In genomic region chr16:75763250-75763649, GRCh38 we compare ENCODE assay signal across 24 cellular contexts. TPM values are rescaled to one million over a fixed set of nuclear protein-coding genes. Genes with fewer than 3 reads are reported as not detected.
"Had no signal": no experiment of that assay in that cellular context is flagged by ENCODE, and none has a peak within 500 bp of the region (broad histone marks: within the 10 kb centered on the region; RNA-seq: fewer than 3 reads in every experiment).

No MANE protein-coding gene starts in this region.

- H3K27me3 ChIP-seq: esophagus muscularis mucosa had no signal

- FAIRE-seq: colon had no signal

- H3K4me3 ChIP-seq: esophagus muscularis mucosa, left ventricle myocardium inferior, prostate gland, smooth muscle cell, transverse colon had no signal

- DNase-seq: activated B cell treated with CpG ODN at 0.5 μM for 24 hours; activated CD4-positive, alpha-beta T cell treated with anti-CD3 and anti-CD28 coated beads for 48 hours; activated CD8-positive, alpha-beta T cell treated with anti-CD3 and anti-CD28 coated beads for 36 hours; activated effector memory CD4-positive, alpha-beta T cell treated with Interleukin-2 at 50 U/mL for 16 hours; activated T-cell treated with anti-CD3 and anti-CD28 coated beads, Interleukin-2, amount 50 U/mL, for 4 hours; hippocampal formation; left ventricle myocardium inferior; right cardiac atrium; stimulated activated CD4-positive, alpha-beta T cell treated with anti-CD3 and anti-CD28 coated beads, Interleukin-4, amount 100 ng/mL, for 4 hours; stimulated activated CD8-positive, alpha-beta memory T cell treated with anti-CD3 and anti-CD28 coated beads, Interleukin-4, amount 100 ng/mL, for 48 hours; stimulated activated naive CD4-positive, alpha-beta T cell treated with Interleukin-2 at 50 U/mL for 16 hours; transverse colon had no signal

- H3K9me3 ChIP-seq: esophagus muscularis mucosa, left ventricle myocardium inferior, prostate gland, transverse colon had no signal

- ATAC-seq: activated CD8-positive, alpha-beta T cell treated with anti-CD3 and anti-CD28 coated beads for 36 hours; natural killer cell treated with Interleukin-12 subunit alpha and Interleukin-12 subunit beta and Interleukin-15 and Interleukin-18, amount 100 ng/mL, for 72 hours had no signal

- H3K4me2 ChIP-seq: smooth muscle cell had no signal

- H3K4me3 Mint-ChIP-seq: activated B cell treated with CpG ODN at 0.5 μM for 24 hours; activated CD8-positive, alpha-beta T cell treated with anti-CD3 and anti-CD28 coated beads for 36 hours; activated T-cell treated with anti-CD3 and anti-CD28 coated beads, Interleukin-2, amount 50 U/mL, for 4 hours; natural killer cell treated with Interleukin-12 subunit alpha and Interleukin-12 subunit beta and Interleukin-15 and Interleukin-18, amount 100 ng/mL, for 72 hours; T-helper 2 cell treated with Interferon-gamma antibody and Interleukin-4, amounts not matched to agents 5 μg/mL and 100 μg/mL, for 36 hours had no signal

- H3K27ac Mint-ChIP-seq: activated B cell treated with CpG ODN at 0.5 μM for 24 hours; activated CD8-positive, alpha-beta T cell treated with anti-CD3 and anti-CD28 coated beads for 36 hours; activated naive CD4-positive, alpha-beta T cell treated with anti-CD3 and anti-CD28 coated beads, Interleukin-2, amount 50 U/mL, for 72 hours; natural killer cell treated with Interleukin-12 subunit alpha and Interleukin-12 subunit beta and Interleukin-15 and Interleukin-18, amount 100 ng/mL, for 72 hours; T-helper 2 cell treated with Interferon-gamma antibody and Interleukin-4, amounts not matched to agents 5 μg/mL and 100 μg/mL, for 36 hours had no signal

- H3K9me3 Mint-ChIP-seq: activated B cell treated with CpG ODN at 0.5 μM for 24 hours; activated CD8-positive, alpha-beta T cell treated with anti-CD3 and anti-CD28 coated beads for 36 hours; activated naive CD4-positive, alpha-beta T cell treated with anti-CD3 and anti-CD28 coated beads, Interleukin-2, amount 50 U/mL, for 72 hours; activated T-cell treated with anti-CD3 and anti-CD28 coated beads, Interleukin-2, amount 50 U/mL, for 4 hours; natural killer cell treated with Interleukin-12 subunit alpha and Interleukin-12 subunit beta and Interleukin-15 and Interleukin-18, amount 100 ng/mL, for 72 hours; T-helper 2 cell treated with Interferon-gamma antibody and Interleukin-4, amounts not matched to agents 5 μg/mL and 100 μg/mL, for 36 hours had no signal

- H3K36me3 Mint-ChIP-seq: activated naive CD4-positive, alpha-beta T cell treated with anti-CD3 and anti-CD28 coated beads, Interleukin-2, amount 50 U/mL, for 72 hours; natural killer cell treated with Interleukin-12 subunit alpha and Interleukin-12 subunit beta and Interleukin-15 and Interleukin-18, amount 100 ng/mL, for 72 hours had no signal

- H3K36me3 ChIP-seq: esophagus muscularis mucosa, left ventricle myocardium inferior, prostate gland, transverse colon had no signal

- H3K4me1 ChIP-seq: left ventricle myocardium inferior, prostate gland had no signal

- H3K27me3 Mint-ChIP-seq: activated CD8-positive, alpha-beta T cell treated with anti-CD3 and anti-CD28 coated beads for 36 hours had no signal

- H3K27ac ChIP-seq: left ventricle myocardium inferior, prostate gland, transverse colon had no signal

RNA-seq across cellular contexts. Expression of gene CPHXL, which starts 37.0 kb away (rescaled TPM):
- total RNA-seq: activated B cell treated with CpG ODN at 0.5 μM for 24 hours; activated CD8-positive, alpha-beta T cell treated with anti-CD3 and anti-CD28 coated beads for 36 hours; activated naive CD4-positive, alpha-beta T cell treated with anti-CD3 and anti-CD28 coated beads, Interleukin-2, amount 50 U/mL, for 72 hours; activated T-cell treated with anti-CD3 and anti-CD28 coated beads, Interleukin-2, amount 50 U/mL, for 4 hours; cardiac septum; esophagus muscularis mucosa; fibroblast of villous mesenchyme; kidney epithelial cell; left ventricle myocardium inferior; mesenteric fat pad; natural killer cell treated with Interleukin-12 subunit alpha and Interleukin-12 subunit beta and Interleukin-15 and Interleukin-18, amount 100 ng/mL, for 72 hours; omental fat pad; prostate gland; right cardiac atrium; smooth muscle cell; transverse colon had no signal
- polyA plus RNA-seq: right cardiac atrium, smooth muscle cell had no signal
